Comparison of ENCODE assay signal across 12 cellular contexts in the genomic region with DNA sequence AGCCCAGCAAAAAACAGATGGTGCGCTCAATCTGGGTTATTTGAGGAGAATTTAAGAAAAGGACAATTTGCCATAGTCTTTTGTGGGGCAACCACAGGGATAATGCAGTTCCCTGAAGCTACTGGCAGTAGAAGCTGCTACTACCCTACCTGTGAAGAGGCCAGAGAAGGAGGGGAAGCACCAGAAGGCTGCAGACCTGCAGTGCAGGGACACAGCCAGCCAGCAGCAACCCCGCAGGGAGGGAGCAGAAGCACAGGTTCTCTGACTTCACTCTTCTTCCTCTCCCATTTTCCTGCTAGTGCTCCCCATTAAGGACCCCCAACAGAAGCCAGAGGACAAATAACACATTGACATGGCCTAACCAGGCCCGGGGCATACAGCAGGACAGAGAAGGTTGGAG. TPM values are rescaled to one million over a fixed set of nuclear protein-coding genes. Genes with fewer than 3 reads are reported as not detected.
A peak's percentile ranks its signal among the peaks of the same experiment; 100 is the strongest.
DNase-seq lines count a peak whose midpoint lies in the region; ATAC-seq, FAIRE-seq and TF ChIP-seq lines count a peak whose summit lies in the region.
"Had no signal": no experiment of that assay in that cellular context is flagged by ENCODE, and none has a peak within 500 bp of the region (broad histone marks: within the 10 kb centered on the region; RNA-seq: fewer than 3 reads in every experiment).

No MANE protein-coding gene starts in this region.

- 81% methylated on average over 3 of the region's 3 CpGs for WGBS in A549 (ENCODE audit: missing lambda C conversion rate)

- H3K27ac ChIP-seq in A549 (peak overlapping the region; percentile 37 to 67; a peak in 4 of 6 replicates), epithelial cell of prostate (peak overlapping the region; percentile 55), parathyroid adenoma (no peak overlapping the region)

- H3K27me3 ChIP-seq in parathyroid adenoma (ENCODE audit: control insufficient read depth, insufficient read depth, low read length): no peaks in the 10 kb centered on the region

- H3K36me3 ChIP-seq in parathyroid adenoma (ENCODE audit: control insufficient read depth, insufficient read depth, low read length): no peaks in the 10 kb centered on the region

- H3K4me2 ChIP-seq in A549 (no peak overlapping the region; the same call in 2 of the 3 replicates), parathyroid adenoma (ENCODE audit: low read length) (no peak overlapping the region)

- H3K4me1 ChIP-seq in A549: peaks cover 4% of the 10 kb centered on the region; the same call in 1 of the 3 replicates
- peaks cover 36% of the 10 kb centered on the region for H3K4me1 ChIP-seq in parathyroid adenoma

- H3K79me2 ChIP-seq in parathyroid adenoma: no peaks in the 10 kb centered on the region

- no peak for TF ChIP-seq RAD21 in A549 (conservative IDR thresholded peaks at IDR 0.05 in 1 of 2, IDR thresholded peaks at IDR 0.05 in 1 of 2)

- no peak for ATAC-seq in A549
- ATAC-seq in HG03432 (IDR thresholded peaks at IDR 0.05; ENCODE audit: unreplicated experiment): peak; percentile 24
- no peak for ATAC-seq in GM19463 (IDR thresholded peaks at IDR 0.05; ENCODE audit: unreplicated experiment)

- TF ChIP-seq POLR2A in A549 (IDR thresholded peaks at IDR 0.05; ENCODE audit: low read length): no peak

- TF ChIP-seq EP300 in A549 (IDR thresholded peaks at IDR 0.05): no peak

- H2AFZ ChIP-seq in parathyroid adenoma: peak overlapping the region; percentile 9

- H3K9me3 ChIP-seq in A549 (no peaks in the 10 kb centered on the region), parathyroid adenoma (ENCODE audit: control insufficient read depth, low read length) (no peaks in the 10 kb centered on the region)

- TF ChIP-seq CTCF in A549 (IDR thresholded peaks at IDR 0.05) (no peak), parathyroid adenoma (IDR thresholded peaks at IDR 0.05) (no peak)

- H3K9ac ChIP-seq in parathyroid adenoma: no peak overlapping the region

- CTCF ChIA-PET in A549 (lab: Yijun Ruan, JAX): interaction anchor here (2.1 kb wide), 1 partner anchor 51 kb away, joined by 6 read pairs; no protein-coding TSS in a partner anchor

- no peak for FAIRE-seq in A549 (lab: Jason Lieb, UNC)

- POLR2A ChIA-PET in A549 (lab: Yijun Ruan, JAX): no interaction called here

- H3K4me3 ChIP-seq in A549 (no peak overlapping the region), parathyroid adenoma (ENCODE audit: low read depth, low read length) (no peak overlapping the region)

- DNase-seq in A549 (ENCODE audit: low read depth in 1 of 2, low spot score in 1 of 2) (no peak), epithelial cell of prostate (ENCODE audit: low read depth, low spot score) (no peak), GDM1 (lab: John Stamatoyannopoulos, UW) (no peak), NAMALWA (ENCODE audit: low spot score) (no peak), NCI-H2107 treated with DMSO at 0.1 percent for 48 hours (lab: John Stamatoyannopoulos, UW; ENCODE audit: unreplicated experiment) (no peak)
- DNase-seq: activated CD8-positive, alpha-beta memory T cell treated with anti-CD3 and anti-CD28 coated beads, Interleukin-2, amount 50 U/mL, for 48 hours; naive B cell; NCI-H1092; SHP77 treated with DMSO at 0.1 percent for 48 hours had no signal

TF ChIP-seq in A549, 52 proteins besides CTCF, POLR2A, EP300 and RAD21:
- TF ChIP-seq RARB (CRISPR knock-in tag; IDR thresholded peaks at IDR 0.05) (no peak), FOSL2 (IDR thresholded peaks at IDR 0.05) (no peak), FOSL2 (CRISPR knock-in tag; IDR thresholded peaks at IDR 0.05) (no peak), NPAS2 (CRISPR knock-in tag; IDR thresholded peaks at IDR 0.05; ENCODE audit: borderline replicate concordance) (no peak), MAZ (IDR thresholded peaks at IDR 0.05; ENCODE audit: borderline replicate concordance, low read depth, low read length) (no peak), NR3C1 (IDR thresholded peaks at IDR 0.05) (no peak), NFE2L2 (conservative IDR thresholded peaks at IDR 0.05; ENCODE audit: low read length) (no peak)
- TF ChIP-seq, protein P1, sequence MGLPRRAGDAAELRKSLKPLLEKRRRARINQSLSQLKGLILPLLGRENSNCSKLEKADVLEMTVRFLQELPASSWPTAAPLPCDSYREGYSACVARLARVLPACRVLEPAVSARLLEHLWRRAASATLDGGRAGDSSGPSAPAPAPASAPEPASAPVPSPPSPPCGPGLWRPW (IDR thresholded peaks at IDR 0.05): no peak
TF ChIP-seq in A549: peak in this region for 0.

RNA-seq across cellular contexts. Expression of a gene that starts 30.3 kb away (rescaled TPM):
- polyA plus RNA-seq in A549 (2011; rRNA removed) (0.62 and 1.0 TPM in 2 replicates), A549 (2017; fragmentation: RNase III; extraction: RNeasy Plus Mini Kit Qiagen cat#74134 plus additional on column Dnase treatment) (0.17 to 0.74 TPM (median 0.54 TPM) in 3 replicates)
- polyA plus RNA-seq in A549 (2012; cell fraction: cytosol; rRNA removed): 0.34 and 0.37 TPM in 2 replicates
- 1.3 and 2.4 TPM in 2 replicates for polyA plus RNA-seq in A549 (2012; cell fraction: nucleus; rRNA removed)
- polyA minus RNA-seq in A549 (2011; rRNA and poly(A)+ RNA removed): 0.66 and 1.1 TPM in 2 replicates

RNA-seq across cellular contexts. Expression of a gene that starts 32.4 kb away (rescaled TPM):
- polyA plus RNA-seq in A549 (2011; rRNA removed) (0.18 and 0.41 TPM in 2 replicates), A549 (2017; fragmentation: RNase III; extraction: RNeasy Plus Mini Kit Qiagen cat#74134 plus additional on column Dnase treatment) (0.12 to 0.17 TPM (median 0.12 TPM) in 3 replicates)
- polyA plus RNA-seq in A549 (2012; cell fraction: cytosol; rRNA removed): 0.03 and 0.12 TPM in 2 replicates
- polyA plus RNA-seq in A549 (2012; cell fraction: nucleus; rRNA removed): 0.10 TPM in 1 of 2 replicates, not detected in the other
- 0.39 and 1.4 TPM in 2 replicates for polyA minus RNA-seq in A549 (2011; rRNA and poly(A)+ RNA removed)

RNA-seq across cellular contexts. Expression of a gene that starts 47.1 kb away (rescaled TPM):
- 75.7 and 79.0 TPM in 2 replicates for polyA plus RNA-seq in A549 (2011; rRNA removed)
- polyA plus RNA-seq in A549 (2012; cell fraction: cytosol; rRNA removed): 93.0 and 131 TPM in 2 replicates
- 18.5 and 25.4 TPM in 2 replicates for polyA plus RNA-seq in A549 (2012; cell fraction: nucleus; rRNA removed)
- polyA plus RNA-seq in A549 (2017; fragmentation: RNase III; extraction: RNeasy Plus Mini Kit Qiagen cat#74134 plus additional on column Dnase treatment): 149 to 157 TPM (median 151 TPM) in 3 replicates
- 10.2 and 13.5 TPM in 2 replicates for polyA minus RNA-seq in A549 (2011; rRNA and poly(A)+ RNA removed)

RNA-seq across cellular contexts. Expression of a gene that starts 50.8 kb away (rescaled TPM):
- 3.7 and 4.1 TPM in 2 replicates for polyA plus RNA-seq in A549 (2011; rRNA removed)
- 1.1 and 1.5 TPM in 2 replicates for polyA plus RNA-seq in A549 (2012; cell fraction: cytosol; rRNA removed)
- polyA plus RNA-seq in A549 (2012; cell fraction: nucleus; rRNA removed): 1.2 and 1.6 TPM in 2 replicates
- polyA plus RNA-seq in A549 (2017; fragmentation: RNase III; extraction: RNeasy Plus Mini Kit Qiagen cat#74134 plus additional on column Dnase treatment): 3.3 to 4.2 TPM (median 3.8 TPM) in 3 replicates
- 3.0 and 3.5 TPM in 2 replicates for polyA minus RNA-seq in A549 (2011; rRNA and poly(A)+ RNA removed)
